ENCODE assay signal across 8 cellular contexts in genomic region chr22:29040385-29041275, GRCh38. TPM values are rescaled to one million over a fixed set of nuclear protein-coding genes. Genes with fewer than 3 reads are reported as not detected.
DNase-seq lines count a peak whose midpoint lies in the region; ATAC-seq, FAIRE-seq and TF ChIP-seq lines count a peak whose summit lies in the region.

No MANE protein-coding gene starts in this region.

- no peaks in the 10 kb centered on the region for H3K27me3 Mint-ChIP-seq in osteocyte (ENCODE audit: unreplicated experiment)

- H3K4me3 Mint-ChIP-seq in osteocyte (ENCODE audit: unreplicated experiment), result no peak overlapping the region

- TF ChIP-seq CTCF in RWPE1 (conservative IDR thresholded peaks at IDR 0.05; ENCODE audit: low read depth) (peak; percentile 97), osteocyte (IDR thresholded peaks at IDR 0.05) (peak; percentile 96), tibial artery (IDR thresholded peaks at IDR 0.05) (peak; percentile 96 to 97)

- CTCF ChIA-PET in RWPE1 (lab: Yijun Ruan, JAX), result interaction anchor here (0.5 to 1.5 kb wide), 11 partner anchors 10 to 1198 kb away, joined by 3 to 7 read pairs (median 3); no protein-coding TSS in a partner anchor

- FAIRE-seq in frontal cortex (lab: Jason Lieb, UNC), result peak; percentile 23

- ATAC-seq in GM19452 (IDR thresholded peaks at IDR 0.05; ENCODE audit: unreplicated experiment), result no peak

- H3K9me3 Mint-ChIP-seq in osteocyte (ENCODE audit: unreplicated experiment), result no peaks in the 10 kb centered on the region

- no peaks in the 10 kb centered on the region for H3K27me3 ChIP-seq in tibial artery

- peaks cover 26% of the 10 kb centered on the region for H3K4me1 Mint-ChIP-seq in osteocyte (ENCODE audit: unreplicated experiment)

- H3K36me3 ChIP-seq in tibial artery, result peaks cover 8 to 25% (median 11%) of the 10 kb centered on the region in 3 donors

- no peak overlapping the region for H3K4me3 ChIP-seq in tibial artery

- POLR2A ChIA-PET in RWPE1 (lab: Yijun Ruan, JAX; ENCODE audit: low non-redundant PET), result no interaction called here

- H3K27ac ChIP-seq in RWPE1 (no peak overlapping the region), tibial artery (no peak overlapping the region)

- no peaks in the 10 kb centered on the region for H3K36me3 Mint-ChIP-seq in osteocyte (ENCODE audit: unreplicated experiment)

- DNase-seq in DMS153 (lab: John Stamatoyannopoulos, UW) (peak; percentile 30), KG1 (lab: John Stamatoyannopoulos, UW) (peak; percentile 27), RWPE1 (ENCODE audit: low spot score) (peak; percentile 45), frontal cortex (ENCODE audit: low spot score in 2 of 2) (peak; percentile 54 to 58), osteocyte (ENCODE audit: extremely low spot score, unreplicated experiment) (no peak), tibial artery (peak in 1 of 2 donors; percentile 70)
- DNase-seq in activated effector memory CD4-positive, alpha-beta T cell treated with Interleukin-2 at 50 U/mL for 16 hours, result peak; percentile 18

- H3K27ac Mint-ChIP-seq in osteocyte (ENCODE audit: unreplicated experiment), result no peak overlapping the region

- no peaks in the 10 kb centered on the region for H3K9me3 ChIP-seq in tibial artery

- peaks cover 0 to 28% (median 16%) of the 10 kb centered on the region in 4 donors for H3K4me1 ChIP-seq in tibial artery

- intact Hi-C loops in tibial artery (cut with DNase I; ENCODE audit: low total_unique reads), result loop anchor here (2.0 to 10.0 kb wide), 2 partner anchors 86 to 186 kb away; no protein-coding TSS in a partner anchor

RNA-seq across cellular contexts. Expression of gene C22orf31, which starts 21.0 kb away (rescaled TPM):
- 0.41 TPM for total RNA-seq in frontal cortex
- not detected in 2 replicates for total RNA-seq in osteocyte

RNA-seq across cellular contexts. Expression of gene KREMEN1, which starts 32.2 kb away (rescaled TPM):
- total RNA-seq in frontal cortex (6.9 TPM), osteocyte (2.9 and 5.4 TPM in 2 replicates)
